ENCODE assay signal across 25 cellular contexts in genomic region chr1:76802094-76802493, GRCh38.
DNase-seq lines count a peak whose midpoint lies in the region; ATAC-seq and TF ChIP-seq lines count a peak whose summit lies in the region.
"Had no signal": no experiment of that assay in that cellular context is flagged by ENCODE, and none has a peak within 500 bp of the region (broad histone marks: within the 10 kb centered on the region; RNA-seq: fewer than 3 reads in every experiment).

No MANE protein-coding gene starts in this region.

- no peaks in the 10 kb centered on the region for H4K20me1 ChIP-seq in SK-N-SH (ENCODE audit: insufficient read depth)
- H4K20me1 ChIP-seq: BLaER1 treated with 17β-estradiol and CSF1 and Interleukin-3, amounts not matched to agents 10 nM and 100 nM had no signal

- no peak overlapping the region for H3K27ac Mint-ChIP-seq in stimulated activated naive CD8-positive, alpha-beta T cell treated with anti-CD3 and anti-CD28 coated beads, Interleukin-15, amount 100 ng/mL, for 72 hours
- H3K27ac Mint-ChIP-seq: CD4-positive, alpha-beta T cell; HFFc6; T-helper 17 cell had no signal

- TF ChIP-seq POLR2A in GM18505 (IDR thresholded peaks at IDR 0.05; ENCODE audit: borderline replicate concordance, extremely low read depth, insufficient read depth, insufficient read length) (no peak), breast epithelium (IDR thresholded peaks at IDR 0.05) (no peak)

- DNase-seq in BE2C (peak; percentile 31), NCI-H1694 (lab: John Stamatoyannopoulos, UW) (peak; percentile 93), NCI-H524 treated with DMSO at 0.1 percent for 48 hours (lab: John Stamatoyannopoulos, UW) (peak; percentile 62), SK-N-SH (peak; percentile 39), breast epithelium (ENCODE audit: low spot score in 2 of 2) (no peak)
- DNase-seq in stimulated activated naive CD8-positive, alpha-beta T cell treated with anti-CD3 and anti-CD28 coated beads, Interleukin-15, amount 100 ng/mL, for 72 hours = no peak
- DNase-seq: CD4-positive, alpha-beta T cell; DMS79 treated with DMSO at 0.1 percent for 48 hours; GF-D8; GOT3; HFFc6; IMR-90; KG1; MG63; NCI-H187 treated with DMSO at 0.1 percent for 48 hours; NCI-H2227 treated with DMSO at 0.1 percent for 48 hours; NCI-H510A treated with DMSO at 0.1 percent for 48 hours; SHP77; SW 1271; T-helper 17 cell had no signal

- no peaks in the 10 kb centered on the region for H3K9me3 Mint-ChIP-seq in stimulated activated naive CD8-positive, alpha-beta T cell treated with anti-CD3 and anti-CD28 coated beads, Interleukin-15, amount 100 ng/mL, for 72 hours
- H3K9me3 Mint-ChIP-seq: CD4-positive, alpha-beta T cell; HFFc6 had no signal

- no peak overlapping the region for H3K9ac ChIP-seq in SK-N-SH
- H3K9ac ChIP-seq: BLaER1 treated with 17β-estradiol and CSF1 and Interleukin-3, amounts not matched to agents 10 nM and 100 nM had no signal

- intact Hi-C loops in breast epithelium (cut with DNase I; ENCODE audit: low total_unique reads) = loop anchor here (10.0 kb wide), 1 partner anchor 1877 kb away; no protein-coding TSS in a partner anchor

- peaks cover 3% of the 10 kb centered on the region; the same call in 1 of the 2 replicates for H3K4me1 ChIP-seq in BE2C
- peaks cover 0 to 13% of the 10 kb centered on the region in 2 experiments; a peak in 2 of 4 replicates for H3K4me1 ChIP-seq in SK-N-SH (ENCODE audit: control insufficient read depth in 1 of 2, insufficient read depth in 2 of 2, low read depth in 1 of 2, low read length in 1 of 2)
- H3K4me1 ChIP-seq in breast epithelium = no peaks in the 10 kb centered on the region
- H3K4me1 ChIP-seq: BLaER1 treated with 17β-estradiol and CSF1 and Interleukin-3, amounts not matched to agents 10 nM and 100 nM; HAP-1 had no signal

- no peaks in the 10 kb centered on the region for H3K4me1 Mint-ChIP-seq in stimulated activated naive CD8-positive, alpha-beta T cell treated with anti-CD3 and anti-CD28 coated beads, Interleukin-15, amount 100 ng/mL, for 72 hours
- H3K4me1 Mint-ChIP-seq: T-helper 17 cell had no signal

- no peaks in the 10 kb centered on the region for H3K9me2 ChIP-seq in SK-N-SH

- H3K4me2 ChIP-seq in SK-N-SH = no peak overlapping the region
- H3K4me2 ChIP-seq: BLaER1 treated with 17β-estradiol and CSF1 and Interleukin-3, amounts not matched to agents 10 nM and 100 nM had no signal

- H3K4me3 ChIP-seq in BE2C (ENCODE audit: low read depth, low read length) = no peak overlapping the region
- H3K4me3 ChIP-seq in SK-N-SH (ENCODE audit: low read depth in 2 of 2, low read length in 1 of 2) = no peak overlapping the region
- no peak overlapping the region for H3K4me3 ChIP-seq in breast epithelium
- H3K4me3 ChIP-seq: BLaER1 treated with 17β-estradiol and CSF1 and Interleukin-3, amounts not matched to agents 10 nM and 100 nM; HAP-1; MG63 had no signal

- no peaks in the 10 kb centered on the region for H3K79me2 ChIP-seq in SK-N-SH (ENCODE audit: insufficient read depth)

- ATAC-seq in GM18505 (IDR thresholded peaks at IDR 0.05; ENCODE audit: unreplicated experiment) (no peak), HG03280 (IDR thresholded peaks at IDR 0.05; ENCODE audit: unreplicated experiment) (no peak)
- ATAC-seq in stimulated activated naive CD8-positive, alpha-beta T cell treated with anti-CD3 and anti-CD28 coated beads, Interleukin-15, amount 100 ng/mL, for 72 hours = no peak
- ATAC-seq: T-helper 17 cell had no signal

- TF ChIP-seq RAD21 in SK-N-SH (IDR thresholded peaks at IDR 0.05; ENCODE audit: low read length) = peak; percentile 15; the same call in 1 of the 2 replicates

- H3K4me3 Mint-ChIP-seq in stimulated activated naive CD8-positive, alpha-beta T cell treated with anti-CD3 and anti-CD28 coated beads, Interleukin-15, amount 100 ng/mL, for 72 hours = no peak overlapping the region
- H3K4me3 Mint-ChIP-seq: CD4-positive, alpha-beta T cell; HFFc6; T-helper 17 cell had no signal

- no peaks in the 10 kb centered on the region; the same call in 1 of the 2 replicates for H3K27me3 ChIP-seq in BE2C
- H3K27me3 ChIP-seq in SK-N-SH (ENCODE audit: insufficient read depth) = no peaks in the 10 kb centered on the region
- no peaks in the 10 kb centered on the region for H3K27me3 ChIP-seq in breast epithelium
- H3K27me3 ChIP-seq: BLaER1 treated with 17β-estradiol and CSF1 and Interleukin-3, amounts not matched to agents 10 nM and 100 nM; MG63 had no signal

- H3K27ac ChIP-seq in SK-N-SH (ENCODE audit: low read depth in 2 of 2, low read length in 1 of 2) = peak overlapping the region in 1 of 2 experiments; percentile 39; a peak in 1 of 4 replicates
- H3K27ac ChIP-seq in breast epithelium = no peak overlapping the region
- H3K27ac ChIP-seq: BLaER1 treated with 17β-estradiol and CSF1 and Interleukin-3, amounts not matched to agents 10 nM and 100 nM; RWPE1 had no signal

- TF ChIP-seq CTCF in BE2C (IDR thresholded peaks at IDR 0.05; ENCODE audit: low read depth, low read length) = no peak
- TF ChIP-seq CTCF in SK-N-SH (IDR thresholded peaks at IDR 0.05) = no peak
- TF ChIP-seq CTCF in breast epithelium (IDR thresholded peaks at IDR 0.05) = no peak

- no peaks in the 10 kb centered on the region for H3F3A ChIP-seq in SK-N-SH (replicated peaks; ENCODE audit: insufficient read depth)

- H3K9me3 ChIP-seq in BE2C = no peaks in the 10 kb centered on the region
- H3K9me3 ChIP-seq in SK-N-SH = no peaks in the 10 kb centered on the region
- no peaks in the 10 kb centered on the region for H3K9me3 ChIP-seq in breast epithelium
- H3K9me3 ChIP-seq: BLaER1 treated with 17β-estradiol and CSF1 and Interleukin-3, amounts not matched to agents 10 nM and 100 nM; HAP-1; MG63 had no signal

- POLR2A ChIA-PET in SK-N-SH (lab: Yijun Ruan, JAX) = no interaction called here

- no peaks in the 10 kb centered on the region for H3K27me3 Mint-ChIP-seq in stimulated activated naive CD8-positive, alpha-beta T cell treated with anti-CD3 and anti-CD28 coated beads, Interleukin-15, amount 100 ng/mL, for 72 hours
- H3K27me3 Mint-ChIP-seq: CD4-positive, alpha-beta T cell; T-helper 17 cell had no signal

- CTCF ChIA-PET in SK-N-SH (lab: Yijun Ruan, JAX) = interaction anchor here (0.9 to 1.4 kb wide), 3 partner anchors 29 to 255 kb away, joined by 3 read pairs; no protein-coding TSS in a partner anchor

- H3K36me3 ChIP-seq in BE2C (no peaks in the 10 kb centered on the region), SK-N-SH (replicated peaks in 1 of 2; ENCODE audit: control insufficient read depth in 1 of 2, insufficient read depth in 2 of 2, low read length in 1 of 2) (no peaks in the 10 kb centered on the region), breast epithelium (no peaks in the 10 kb centered on the region)
- H3K36me3 ChIP-seq: BLaER1 treated with 17β-estradiol and CSF1 and Interleukin-3, amounts not matched to agents 10 nM and 100 nM; HAP-1; MG63 had no signal

- TF ChIP-seq EP300 in SK-N-SH (IDR thresholded peaks at IDR 0.05; ENCODE audit: borderline replicate concordance in 1 of 2, low read depth in 1 of 2, low read length in 1 of 2) = peak in 1 of 2 experiments; percentile 90; a peak in 2 of 4 replicates

- H2AFZ ChIP-seq in SK-N-SH (ENCODE audit: low read depth) = no peak overlapping the region

- 42% methylated on average over 3 of the region's 3 CpGs for WGBS in SK-N-SH (ENCODE audit: low lambda C conversion rate)

TF ChIP-seq in SK-N-SH, 30 proteins besides CTCF, POLR2A, EP300 and RAD21 (continues in another document):
- TF ChIP-seq USF2 (IDR thresholded peaks at IDR 0.05; ENCODE audit: borderline replicate concordance, low read depth, low read length) = no peak
- peak; percentile 94 for TF ChIP-seq RCOR1 (IDR thresholded peaks at IDR 0.05; ENCODE audit: low read length)
- TF ChIP-seq FOSL2 (IDR thresholded peaks at IDR 0.05; ENCODE audit: borderline replicate concordance, low read depth) = no peak
- TF ChIP-seq REST (IDR thresholded peaks at IDR 0.05; ENCODE audit: low read depth, low read length) = no peak
- TF ChIP-seq GATA2 (CRISPR knock-in tag; IDR thresholded peaks at IDR 0.05) = peak; percentile 81
- TF ChIP-seq NRF1 (IDR thresholded peaks at IDR 0.05; ENCODE audit: low read depth, low read length) = no peak

Comparison
In these comparisons a context has a peak if more than half of its experiments do, and no peak if none do; other contexts are left out.
1. DNase-seq: peak in BE2C (single experiment), NCI-H1694 (single experiment), NCI-H524 treated with DMSO at 0.1 percent for 48 hours (single experiment) and SK-N-SH (single experiment); none in stimulated activated naive CD8-positive, alpha-beta T cell treated with anti-CD3 and anti-CD28 coated beads, Interleukin-15, amount 100 ng/mL, for 72 hours (0 of 2) and breast epithelium (0 of 2).